Comparison of ENCODE assay signal across 9 cellular contexts in genomic region chr3:120418866-120419490, GRCh38. TPM values are rescaled to one million over a fixed set of nuclear protein-coding genes. Genes with fewer than 3 reads are reported as not detected.
DNase-seq lines count a peak whose midpoint lies in the region; ATAC-seq and TF ChIP-seq lines count a peak whose summit lies in the region.
"Had no signal": no experiment of that assay in that cellular context is flagged by ENCODE, and none has a peak within 500 bp of the region (broad histone marks: within the 10 kb centered on the region; RNA-seq: fewer than 3 reads in every experiment).

No MANE protein-coding gene starts in this region.

- TF ChIP-seq POLR2A in suprapubic skin (IDR thresholded peaks at IDR 0.05) = no peak

- H3K9me3 ChIP-seq in HAP-1 (no peaks in the 10 kb centered on the region), suprapubic skin (no peaks in the 10 kb centered on the region)
- H3K9me3 ChIP-seq: BLaER1 had no signal

- peak; percentile 61 for ATAC-seq in memory B cell (ENCODE audit: low read depth)

- H3K4me3 Mint-ChIP-seq in memory B cell = no peak overlapping the region

- no peaks in the 10 kb centered on the region for H3K36me3 Mint-ChIP-seq in memory B cell

- in situ Hi-C loops in HAP-1 (cut with MboI; ENCODE audit: low sequenced_read_pairs) = loop anchor here (25.0 kb wide), 1 partner anchor 532 kb away; no protein-coding TSS in a partner anchor

- H3K27ac ChIP-seq in dorsolateral prefrontal cortex (peak overlapping the region in 58 of 59 donors; percentile 34 to 94 (median 84)), suprapubic skin (no peak overlapping the region)
- H3K27ac ChIP-seq: BLaER1 had no signal

- WGBS in suprapubic skin = 25% methylated on average over 6 of the region's 6 CpGs

- peaks cover 11% of the 10 kb centered on the region for H3K4me1 ChIP-seq in HAP-1
- peaks cover 45% of the 10 kb centered on the region for H3K4me1 ChIP-seq in suprapubic skin

- H3K27me3 ChIP-seq in HAP-1 (ENCODE audit: low read depth) (no peaks in the 10 kb centered on the region), dorsolateral prefrontal cortex (no peaks in the 10 kb centered on the region), suprapubic skin (no peaks in the 10 kb centered on the region)
- H3K27me3 ChIP-seq: BLaER1 had no signal

- H3K4me3 ChIP-seq in HAP-1 (no peak overlapping the region), dorsolateral prefrontal cortex (peak overlapping the region in 1 of 59 donors; percentile 0), suprapubic skin (no peak overlapping the region)
- H3K4me3 ChIP-seq: BLaER1 had no signal

- H3K4me1 Mint-ChIP-seq in memory B cell = peaks cover 13% of the 10 kb centered on the region

- H3K36me3 ChIP-seq in HAP-1 (replicated peaks) = no peaks in the 10 kb centered on the region
- H3K36me3 ChIP-seq in suprapubic skin = no peaks in the 10 kb centered on the region

- peaks cover 8% of the 10 kb centered on the region for H3K27me3 Mint-ChIP-seq in memory B cell

- H3K9me3 Mint-ChIP-seq in memory B cell = no peaks in the 10 kb centered on the region

- intact Hi-C loops in dorsolateral prefrontal cortex (cut with DNase I) = loop anchor here (5.0 to 10.0 kb wide), 3 partner anchors 72 to 524 kb away; partner anchors contain the start of gene LRRC58 (in 1 of the 2)

- TF ChIP-seq EP300 in suprapubic skin (IDR thresholded peaks at IDR 0.05) = no peak

- TF ChIP-seq CTCF in dorsolateral prefrontal cortex (IDR thresholded peaks at IDR 0.05 in 54 of 56, conservative IDR thresholded peaks at IDR 0.05 in 2 of 56; ENCODE audit: low read depth in 1 of 56, partially characterized antibody in 56 of 56) (peak; percentile 28 to 69 (median 54)), suprapubic skin (IDR thresholded peaks at IDR 0.05) (peak in 1 of 2 donors; percentile 41)

- no peak overlapping the region for H3K27ac Mint-ChIP-seq in memory B cell

- peak; percentile 73 for DNase-seq in SIG-M5 treated with dmso at 0.1 percent for 504 hours (lab: John Stamatoyannopoulos, UW; ENCODE audit: unreplicated experiment)
- no peak for DNase-seq in SIG-M5 (lab: John Stamatoyannopoulos, UW)
- DNase-seq in HAP-1 (ENCODE audit: low spot score in 2 of 2) = peak; percentile 38 to 51
- DNase-seq in LoVo (ENCODE audit: low spot score) = peak; percentile 55
- DNase-seq in RKO (ENCODE audit: low spot score) = peak; percentile 61
- peak in 8 of 10 donors; percentile 46 to 80 (median 74) for DNase-seq in dorsolateral prefrontal cortex
- DNase-seq in memory B cell (ENCODE audit: low spot score in 2 of 2) = peak; percentile 11
- no peak for DNase-seq in suprapubic skin (ENCODE audit: low spot score in 2 of 2)

RNA-seq across cellular contexts. Expression of gene FSTL1, which starts 31.8 kb away (rescaled TPM):
- total RNA-seq in dorsolateral prefrontal cortex (100 to 1,000 TPM in 4 of 120 experiments, 10 to 100 TPM in 116; 27.6 to 130 (median 46.8) TPM), suprapubic skin (10 to 100 TPM; 58.3 to 75.3 (median 63.9) TPM)

Comparison
In these comparisons a context has a peak if more than half of its experiments do, and no peak if none do; other contexts are left out.
1. DNase-seq: peak in SIG-M5 treated with dmso at 0.1 percent for 504 hours (single experiment), HAP-1 (2 of 2), LoVo (single experiment), RKO (single experiment), dorsolateral prefrontal cortex (8 of 10) and memory B cell (2 of 2); none in SIG-M5 (single experiment) and suprapubic skin (0 of 2).